8 cellular contexts compared by ENCODE assay signal in the genomic region with DNA sequence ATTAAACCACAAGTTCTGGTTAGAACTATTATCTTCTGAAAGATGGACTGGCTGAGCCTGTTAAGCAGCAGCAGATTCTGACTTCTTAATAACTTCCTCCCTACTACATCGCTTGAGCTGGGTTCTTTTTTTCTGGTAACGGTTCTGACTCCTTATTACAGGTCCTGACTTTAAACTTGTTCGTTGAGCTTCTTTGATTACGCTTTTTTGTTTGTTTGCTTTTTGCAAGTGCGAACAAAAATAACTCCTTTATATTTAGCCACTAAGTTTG. TPM values are rescaled to one million over a fixed set of nuclear protein-coding genes. Genes with fewer than 3 reads are reported as not detected.
DNase-seq lines count a peak whose midpoint lies in the region; ATAC-seq and TF ChIP-seq lines count a peak whose summit lies in the region.

No MANE protein-coding gene starts in this region.

- H3K9me3 ChIP-seq in adrenal gland (replicated peaks in 1 of 3) (no peaks in the 10 kb centered on the region), upper lobe of right lung (no peaks in the 10 kb centered on the region)

- H3K4me3 Mint-ChIP-seq in activated naive CD4-positive, alpha-beta T cell treated with anti-CD3 and anti-CD28 coated beads, Interleukin-2, amount 50 U/mL, for 24 hours: peak overlapping the region; percentile 99

- TF ChIP-seq POLR2A in adrenal gland (IDR thresholded peaks at IDR 0.05): no peak
- no peak for TF ChIP-seq POLR2A in lower leg skin (IDR thresholded peaks at IDR 0.05)

- no peak for DNase-seq in activated naive CD4-positive, alpha-beta T cell treated with Interleukin-2 at 50 U/mL for 16 hours
- no peak for DNase-seq in adrenal gland
- DNase-seq in lower leg skin (ENCODE audit: low spot score in 2 of 2): no peak
- no peak for DNase-seq in upper lobe of right lung
- no peak for DNase-seq in GOT3 (lab: John Stamatoyannopoulos, UW)
- DNase-seq in cortex of kidney (lab: John Stamatoyannopoulos, UW): no peak

- H3K27me3 Mint-ChIP-seq in activated naive CD4-positive, alpha-beta T cell treated with anti-CD3 and anti-CD28 coated beads, Interleukin-2, amount 50 U/mL, for 24 hours: no peaks in the 10 kb centered on the region

- peaks cover 7 to 33% of the 10 kb centered on the region in 2 donors for H3K4me1 ChIP-seq in adrenal gland (replicated peaks in 1 of 2)
- H3K4me1 ChIP-seq in upper lobe of right lung: peaks cover 13% of the 10 kb centered on the region

- H3K27ac ChIP-seq in adrenal gland: peak overlapping the region in 1 of 5 donors; percentile 92
- H3K27ac ChIP-seq in upper lobe of right lung: peak overlapping the region; percentile 85

- no peaks in the 10 kb centered on the region for H3K9me3 Mint-ChIP-seq in activated naive CD4-positive, alpha-beta T cell treated with anti-CD3 and anti-CD28 coated beads, Interleukin-2, amount 50 U/mL, for 24 hours

- no peak for TF ChIP-seq CTCF in adrenal gland (IDR thresholded peaks at IDR 0.05)
- no peak for TF ChIP-seq CTCF in lower leg skin (IDR thresholded peaks at IDR 0.05)
- TF ChIP-seq CTCF in upper lobe of right lung (IDR thresholded peaks at IDR 0.05): no peak

- H3K36me3 Mint-ChIP-seq in activated naive CD4-positive, alpha-beta T cell treated with anti-CD3 and anti-CD28 coated beads, Interleukin-2, amount 50 U/mL, for 24 hours: no peaks in the 10 kb centered on the region

- WGBS in adrenal gland, 4 donors: 33 to 38% (median 35%) methylated on average over 5 of the region's 5 CpGs
- WGBS in lower leg skin, 2 donors: 8% methylated on average over 5 of the region's 5 CpGs

- H3K4me1 Mint-ChIP-seq in activated naive CD4-positive, alpha-beta T cell treated with anti-CD3 and anti-CD28 coated beads, Interleukin-2, amount 50 U/mL, for 24 hours: peaks cover 34% of the 10 kb centered on the region

- ATAC-seq in upper lobe of right lung (no peak), GM21367 (IDR thresholded peaks at IDR 0.05; ENCODE audit: unreplicated experiment) (no peak)

- peak overlapping the region in 3 of 4 donors; percentile 25 to 92 (median 82) for H3K4me3 ChIP-seq in adrenal gland
- peak overlapping the region; percentile 99 for H3K4me3 ChIP-seq in lower leg skin (ENCODE audit: low read depth, poor library complexity, severe bottlenecking)
- H3K4me3 ChIP-seq in upper lobe of right lung: peak overlapping the region; percentile 93

- H3K27ac Mint-ChIP-seq in activated naive CD4-positive, alpha-beta T cell treated with anti-CD3 and anti-CD28 coated beads, Interleukin-2, amount 50 U/mL, for 24 hours: peak overlapping the region; percentile 97

- no peaks in the 10 kb centered on the region for H3K36me3 ChIP-seq in adrenal gland (replicated peaks in 1 of 2)
- H3K36me3 ChIP-seq in upper lobe of right lung: no peaks in the 10 kb centered on the region

- H3K27me3 ChIP-seq in adrenal gland: no peaks in the 10 kb centered on the region
- no peaks in the 10 kb centered on the region for H3K27me3 ChIP-seq in upper lobe of right lung

- intact Hi-C loops in adrenal gland (cut with DNase I): loop anchor here in 1 of 2 donors (10.0 kb wide), 1 partner anchor 128 kb away; the partner anchor contains the start of gene RNF26
- intact Hi-C loops in lower leg skin (cut with DNase I; ENCODE audit: low total_unique reads): loop anchor here (10.0 kb wide), 1 partner anchor 118 kb away; no protein-coding TSS in a partner anchor
- intact Hi-C loops in upper lobe of right lung (cut with DNase I): loop anchor here (10.0 kb wide), 1 partner anchor 108 kb away; the partner anchor contains the start of gene MCAM

RNA-seq across cellular contexts. Expression of gene CBL, which starts 1.1 kb away (rescaled TPM):
- 10 to 100 TPM in 7 of 8 donors, 1 to 10 TPM in 1; 10.0 to 21.9 (median 14.0) TPM for total RNA-seq in adrenal gland
- polyA plus RNA-seq in adrenal gland: 10 to 100 TPM in 1 of 3 donors, 1 to 10 TPM in 2; 4.9 to 13.4 (median 6.2) TPM
- 10 to 100 TPM; 11.7 to 14.6 (median 14.0) TPM for total RNA-seq in lower leg skin
- 30.0 TPM for total RNA-seq in upper lobe of right lung

RNA-seq across cellular contexts. Expression of gene NHERF4, which starts 22.0 kb away (rescaled TPM):
- total RNA-seq in adrenal gland (under 1 TPM in 1 of 8 donors, not detected in 7; 0.14 TPM), lower leg skin (under 1 TPM in 2 of 4 donors, not detected in 2; 0.27 to 0.53 TPM), upper lobe of right lung (0.81 TPM)
- under 1 TPM in 2 of 3 donors, not detected in 1; 0.17 to 0.24 TPM for polyA plus RNA-seq in adrenal gland

RNA-seq across cellular contexts. Expression of gene NLRX1, which starts 38.7 kb away (rescaled TPM):
- total RNA-seq in adrenal gland (10 to 100 TPM; 17.4 to 32.7 (median 30.0) TPM), lower leg skin (10 to 100 TPM; 31.4 to 58.0 (median 47.1) TPM), upper lobe of right lung (17.7 TPM)
- polyA plus RNA-seq in adrenal gland: 10 to 100 TPM in 1 of 3 donors, 1 to 10 TPM in 2; 5.5 to 10.1 (median 7.4) TPM

RNA-seq across cellular contexts. Expression of gene ABCG4, which starts 58.4 kb away (rescaled TPM):
- total RNA-seq in adrenal gland: under 1 TPM in 7 of 8 donors, not detected in 1; 0.08 to 0.60 (median 0.29) TPM
- 1 to 10 TPM in 1 of 3 donors, under 1 TPM in 2; 0.20 to 1.1 (median 0.48) TPM for polyA plus RNA-seq in adrenal gland
- total RNA-seq in lower leg skin: 1 to 10 TPM in 1 of 4 donors, under 1 TPM in 3; 0.52 to 1.1 (median 0.67) TPM
- total RNA-seq in upper lobe of right lung: 0.14 TPM
